8 cellular contexts compared by ENCODE assay signal in the genomic region with DNA sequence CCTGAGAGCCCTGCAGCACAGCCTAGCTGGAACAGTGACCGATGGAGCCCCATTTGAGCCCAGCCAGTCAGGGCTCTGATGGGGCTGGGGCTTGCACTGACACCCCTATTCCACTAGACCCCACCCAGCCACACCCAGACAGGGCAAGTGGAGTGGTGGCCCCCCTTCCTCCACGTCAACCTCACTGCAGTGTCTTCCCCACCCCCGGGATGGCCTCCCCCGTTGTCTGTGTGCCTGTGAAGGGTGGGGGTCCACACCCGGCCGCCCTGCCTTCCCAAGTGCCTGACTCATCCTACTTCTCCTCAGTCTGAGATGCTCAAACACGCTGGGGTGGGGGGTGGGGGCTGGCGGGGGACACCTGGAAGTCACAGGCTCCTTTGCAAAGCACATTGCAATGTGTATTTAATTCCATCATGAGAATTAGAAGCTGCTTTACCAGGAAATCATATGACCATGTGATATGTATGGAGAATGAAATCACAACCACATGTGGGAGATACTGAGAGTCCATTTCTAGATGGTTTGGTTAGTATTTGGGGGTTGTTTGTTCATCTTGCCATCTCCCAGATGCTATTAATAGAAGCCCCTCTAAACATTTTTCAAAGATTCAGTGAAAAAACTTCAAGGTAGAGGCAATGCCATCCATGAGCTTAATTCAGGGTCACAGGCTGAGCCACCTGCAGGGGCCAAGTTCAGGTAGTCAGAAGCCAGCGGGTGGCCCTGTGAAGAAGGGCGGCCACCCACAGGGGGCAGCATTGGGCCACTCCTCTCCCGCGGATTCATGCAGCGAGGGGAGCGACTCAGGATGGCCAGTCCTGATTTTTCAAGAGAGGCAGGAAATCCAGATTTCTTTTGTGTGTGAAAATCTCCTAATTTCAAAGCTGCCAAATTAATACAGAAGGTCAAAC. TPM values are rescaled to one million over a fixed set of nuclear protein-coding genes. Genes with fewer than 3 reads are reported as not detected.
DNase-seq lines count a peak whose midpoint lies in the region; ATAC-seq and TF ChIP-seq lines count a peak whose summit lies in the region.

No MANE protein-coding gene starts in this region.

- H3K36me3 Mint-ChIP-seq in central memory CD8-positive, alpha-beta T cell (ENCODE audit: insufficient read depth) = no peaks in the 10 kb centered on the region

- peak; percentile 32 for ATAC-seq in central memory CD8-positive, alpha-beta T cell (replicated peaks; ENCODE audit: extremely low read depth, poor library complexity, severe bottlenecking)
- peak; percentile 94 for ATAC-seq in left colon
- ATAC-seq in HG03460 (IDR thresholded peaks at IDR 0.05; ENCODE audit: unreplicated experiment) = no peak

- H3K9me3 ChIP-seq in MG63 (no peaks in the 10 kb centered on the region), WERI-Rb-1 (ENCODE audit: severe bottlenecking) (no peaks in the 10 kb centered on the region)

- H3K4me3 ChIP-seq in MG63 (no peak overlapping the region), WERI-Rb-1 (ENCODE audit: low read depth, low read length) (peak overlapping the region; percentile 41)

- DNase-seq in MG63 (peak; percentile 42), WERI-Rb-1 (peak; percentile 82), left colon (peak in 1 of 2 donors; percentile 82)
- no peak for DNase-seq in central memory CD8-positive, alpha-beta T cell (ENCODE audit: low spot score in 2 of 2)
- DNase-seq in stimulated activated CD4-positive, alpha-beta T cell treated with anti-CD3 and anti-CD28 coated beads, Interleukin-4, amount 100 ng/mL, for 48 hours (ENCODE audit: low read depth in 2 of 2) = peak; percentile 62 to 67

- TF ChIP-seq CTCF in 22Rv1 (IDR thresholded peaks at IDR 0.05) = peak; percentile 96
- peak; percentile 89 for TF ChIP-seq CTCF in GM12872 (IDR thresholded peaks at IDR 0.05; ENCODE audit: insufficient read depth, low read depth, low read length)
- TF ChIP-seq CTCF in WERI-Rb-1 (IDR thresholded peaks at IDR 0.05; ENCODE audit: low read depth, low read length) = peak; percentile 89

- no peaks in the 10 kb centered on the region for H3K9me3 Mint-ChIP-seq in central memory CD8-positive, alpha-beta T cell

- H3K27ac ChIP-seq in 22Rv1 (no peak overlapping the region), WERI-Rb-1 (peak overlapping the region; percentile 40; the same call in 1 of the 2 replicates)

- H3K36me3 ChIP-seq in MG63 = no peaks in the 10 kb centered on the region
- H3K36me3 ChIP-seq in WERI-Rb-1 = no peaks in the 10 kb centered on the region; the same call in 1 of the 2 replicates

- peaks cover 33% of the 10 kb centered on the region for H3K27me3 Mint-ChIP-seq in central memory CD8-positive, alpha-beta T cell

- H3K4me1 Mint-ChIP-seq in central memory CD8-positive, alpha-beta T cell = no peaks in the 10 kb centered on the region

- no peak overlapping the region for H3K27ac Mint-ChIP-seq in central memory CD8-positive, alpha-beta T cell (ENCODE audit: low read depth)

- H3K4me3 Mint-ChIP-seq in central memory CD8-positive, alpha-beta T cell = no peak overlapping the region

- no peaks in the 10 kb centered on the region for H3K27me3 ChIP-seq in MG63
- no peaks in the 10 kb centered on the region for H3K27me3 ChIP-seq in WERI-Rb-1 (ENCODE audit: insufficient read depth, low read depth, severe bottlenecking)

- intact Hi-C loops in left colon (cut with DNase I, micrococcal nuclease) = loop anchor here (10.0 kb wide), 1 partner anchor 49 kb away; no protein-coding TSS in a partner anchor

RNA-seq across cellular contexts. Expression of gene GMPPA, which starts 22.7 kb away (rescaled TPM):
- 61.4 and 89.6 TPM in 2 replicates for total RNA-seq in MG63 (2014; rRNA removed; shearing (Covaris generic); ENCODE audit: low replicate concordance)
- total RNA-seq in left colon = 10 to 100 TPM; 44.8 to 56.1 TPM

RNA-seq across cellular contexts. Expression of gene ASIC4, which starts 38.3 kb away (rescaled TPM):
- total RNA-seq in MG63 (2014; rRNA removed; shearing (Covaris generic); ENCODE audit: low replicate concordance) = not detected in 2 replicates
- not detected for total RNA-seq in left colon

RNA-seq across cellular contexts. Expression of gene SPEG, which starts 41.3 kb away (rescaled TPM):
- 11.6 and 12.6 TPM in 2 replicates for total RNA-seq in MG63 (2014; rRNA removed; shearing (Covaris generic); ENCODE audit: low replicate concordance)
- 10 to 100 TPM in 1 of 2 donors, 1 to 10 TPM in 1; 2.9 to 29.4 TPM for total RNA-seq in left colon

RNA-seq across cellular contexts. Expression of gene DES, which starts 57.8 kb away (rescaled TPM):
- total RNA-seq in MG63 (2014; rRNA removed; shearing (Covaris generic); ENCODE audit: low replicate concordance) = 3.8 and 22.6 TPM in 2 replicates
- total RNA-seq in left colon = 100 to 1,000 TPM in 1 of 2 donors, 10 to 100 TPM in 1; 18.5 to 706 TPM

Comparison
In these comparisons a context has a peak if more than half of its experiments do, and no peak if none do; other contexts are left out.
1. DNase-seq: peak in MG63 (single experiment), WERI-Rb-1 (single experiment) and stimulated activated CD4-positive, alpha-beta T cell treated with anti-CD3 and anti-CD28 coated beads, Interleukin-4, amount 100 ng/mL, for 48 hours (2 of 2); none in central memory CD8-positive, alpha-beta T cell (0 of 2).
2. Peak in every context shown above with its lines, with median percentiles within 50 percentile points of each other: CTCF ChIP-seq.